Comparison of ENCODE assay signal across 8 cellular contexts in the genomic region with DNA sequence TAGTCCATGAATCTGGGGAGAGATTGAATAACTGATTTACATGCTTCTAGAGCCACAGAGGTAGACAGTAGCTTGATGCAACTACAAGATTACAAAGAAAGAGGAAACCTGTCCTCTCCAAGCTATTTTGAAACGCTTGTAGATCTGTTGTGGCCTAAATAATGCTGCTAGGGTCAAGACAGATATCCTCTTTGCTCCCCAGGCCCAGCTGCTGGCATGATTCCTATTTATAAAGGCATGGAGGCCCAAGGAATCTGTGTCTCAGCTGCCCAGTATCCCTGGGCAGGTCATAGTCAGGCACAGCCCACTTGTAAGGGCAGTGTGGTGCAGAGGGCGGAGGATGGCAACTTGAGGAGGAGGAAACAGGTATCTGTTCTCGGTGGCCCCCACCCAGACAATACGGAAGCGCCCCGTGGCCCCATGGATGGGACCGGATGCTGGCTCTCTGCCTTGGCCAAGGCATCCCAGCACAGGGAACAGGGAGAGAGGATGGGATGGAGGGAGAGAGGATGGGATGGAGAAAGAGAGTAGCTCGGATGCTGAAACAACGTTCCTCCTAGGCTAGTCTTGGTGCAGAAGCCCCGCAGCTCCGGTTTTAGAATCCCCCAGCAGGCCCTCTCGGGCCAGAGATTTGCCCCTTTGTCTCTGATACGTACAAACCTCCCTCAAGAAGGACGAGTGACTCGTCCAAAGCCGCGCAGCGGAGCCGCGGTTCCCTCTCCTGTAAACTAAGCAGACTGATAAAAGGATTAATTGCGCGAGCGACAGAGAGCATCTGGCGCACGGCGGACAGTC. TPM values are rescaled to one million over a fixed set of nuclear protein-coding genes. Genes with fewer than 3 reads are reported as not detected.
DNase-seq lines count a peak whose midpoint lies in the region; ATAC-seq, FAIRE-seq and TF ChIP-seq lines count a peak whose summit lies in the region.

No MANE protein-coding gene starts in this region.

- no peak for FAIRE-seq in urothelium cell line (lab: Jason Lieb, UNC)

- H3K36me3 Mint-ChIP-seq in Caco-2 (ENCODE audit: insufficient read depth, unreplicated experiment) = peaks cover 5% of the 10 kb centered on the region
- peaks cover 0 to 3% (median 2%) of the 10 kb centered on the region in 3 donors for H3K36me3 Mint-ChIP-seq in naive thymus-derived CD8-positive, alpha-beta T cell

- peak in 1 of 2 experiments; percentile 20 for DNase-seq in Caco-2
- DNase-seq in HL-60 (ENCODE audit: low read depth in 1 of 2, low spot score in 1 of 2) = peak; percentile 25 to 54
- peak; percentile 3 to 4 for DNase-seq in activated CD4-positive, alpha-beta T cell treated with anti-CD3 and anti-CD28 coated beads, Interleukin-2, amount 50 U/mL, for 4 hours
- no peak for DNase-seq in epithelial cell of proximal tubule (ENCODE audit: low read depth)
- peak in 6 of 10 donors; percentile 1 to 72 (median 20) for DNase-seq in naive thymus-derived CD8-positive, alpha-beta T cell
- peak; percentile 11 for DNase-seq in urothelium cell line (ENCODE audit: low spot score)
- no peak for DNase-seq in mesenteric fat pad (ENCODE audit: low spot score)

- BruUV-seq in Caco-2 (replicated peaks; lab: Mats Ljungman, UMichigan) = TSS peak; percentile 51

- peak; percentile 17 for ATAC-seq in GM19468 (IDR thresholded peaks at IDR 0.05; ENCODE audit: extremely low read depth, unreplicated experiment)
- peak; percentile 3 to 26 for ATAC-seq in naive thymus-derived CD8-positive, alpha-beta T cell

- POLR2A ChIA-PET in Caco-2 (lab: Charles Lee) = interaction anchor here (0.6 kb wide), 1 partner anchor 48 kb away, joined by 4 read pairs; no protein-coding TSS in a partner anchor
- POLR2A ChIA-PET in naive thymus-derived CD8-positive, alpha-beta T cell (lab: Charles Lee) = interaction anchor here (0.6 to 2.5 kb wide), 13 partner anchors 9 to 949 kb away, joined by 3 to 22 read pairs (median 5); partner anchors contain the start of genes TBC1D19 and ZCCHC4

- H3K4me3 Mint-ChIP-seq in Caco-2 (ENCODE audit: unreplicated experiment) = peak overlapping the region; percentile 82
- peak overlapping the region; percentile 92 to 98 (median 96) for H3K4me3 Mint-ChIP-seq in naive thymus-derived CD8-positive, alpha-beta T cell

- TF ChIP-seq CTCF in Caco-2 (IDR thresholded peaks at IDR 0.05; ENCODE audit: insufficient read depth in 1 of 2, low read depth in 1 of 2, low read length in 1 of 2, severe bottlenecking in 1 of 2, unreplicated experiment in 1 of 2) (no peak), HL-60 (IDR thresholded peaks at IDR 0.05; ENCODE audit: insufficient read depth, low read length) (no peak), epithelial cell of proximal tubule (conservative IDR thresholded peaks at IDR 0.05; ENCODE audit: low read depth, low read length) (no peak)

- H3K27me3 ChIP-seq in Caco-2 (replicated peaks; ENCODE audit: control insufficient read depth, insufficient read depth, low read length) = no peaks in the 10 kb centered on the region
- peaks cover 2% of the 10 kb centered on the region for H3K27me3 ChIP-seq in HL-60 (ENCODE audit: insufficient read depth, poor library complexity, severe bottlenecking)

- H3K27ac ChIP-seq in HL-60 (replicated peaks) = peak overlapping the region; percentile 81

- H3K4me3 ChIP-seq in Caco-2 (ENCODE audit: low read depth, low read length) (peak overlapping the region; percentile 76), HL-60 (replicated peaks; ENCODE audit: insufficient read depth, low read length) (peak overlapping the region; percentile 71), epithelial cell of proximal tubule (ENCODE audit: low read depth, low read length) (peak overlapping the region; percentile 87)

- peaks cover 2% of the 10 kb centered on the region for H3K27me3 Mint-ChIP-seq in Caco-2 (ENCODE audit: insufficient read depth, unreplicated experiment)
- no peaks in the 10 kb centered on the region for H3K27me3 Mint-ChIP-seq in naive thymus-derived CD8-positive, alpha-beta T cell

- H3K9me3 Mint-ChIP-seq in Caco-2 (ENCODE audit: unreplicated experiment) = no peaks in the 10 kb centered on the region
- H3K9me3 Mint-ChIP-seq in naive thymus-derived CD8-positive, alpha-beta T cell = peaks cover 0 to 2% (median 0%) of the 10 kb centered on the region in 9 donors

- H3K4me1 Mint-ChIP-seq in Caco-2 (ENCODE audit: low read depth, unreplicated experiment) = no peaks in the 10 kb centered on the region
- peaks cover 17 to 38% (median 25%) of the 10 kb centered on the region in 4 donors for H3K4me1 Mint-ChIP-seq in naive thymus-derived CD8-positive, alpha-beta T cell

- peak overlapping the region; percentile 94 for H3K27ac Mint-ChIP-seq in Caco-2 (ENCODE audit: unreplicated experiment)
- peak overlapping the region; percentile 94 to 99 (median 98) for H3K27ac Mint-ChIP-seq in naive thymus-derived CD8-positive, alpha-beta T cell

- no peaks in the 10 kb centered on the region for H3K4me1 ChIP-seq in Caco-2

- H3K9me3 ChIP-seq in Caco-2 = no peaks in the 10 kb centered on the region

- H3K36me3 ChIP-seq in Caco-2 (ENCODE audit: control insufficient read depth, insufficient read depth, low read length) = no peaks in the 10 kb centered on the region

- intact Hi-C loops in Caco-2 (cut with micrococcal nuclease; ENCODE audit: unreplicated experiment) = loop anchor here (5.0 to 10.0 kb wide), 2 partner anchors 51 to 468 kb away; partner anchors contain the start of gene SEL1L3

- CTCF ChIA-PET in Caco-2 (lab: Charles Lee) = no interaction called here

RNA-seq across cellular contexts. Expression of gene SMIM20, which starts 0.8 kb away (rescaled TPM):
- 18.5 and 20.1 TPM in 2 replicates for total RNA-seq in Caco-2 (2022)
- 20.2 and 31.2 TPM in 2 replicates for total RNA-seq in epithelial cell of proximal tubule
- 10 to 100 TPM; 19.4 to 20.0 TPM for total RNA-seq in naive thymus-derived CD8-positive, alpha-beta T cell
- polyA plus RNA-seq in naive thymus-derived CD8-positive, alpha-beta T cell = 10 to 100 TPM; 64.1 to 76.4 (median 65.8) TPM
- total RNA-seq in mesenteric fat pad = 25.7 TPM

RNA-seq across cellular contexts. Expression of gene SEL1L3, which starts 50.5 kb away (rescaled TPM):
- total RNA-seq in Caco-2 (2022) (15.3 and 15.7 TPM in 2 replicates), epithelial cell of proximal tubule (31.2 and 54.4 TPM in 2 replicates), mesenteric fat pad (13.7 TPM)
- 10 to 100 TPM; 52.7 to 57.2 TPM for total RNA-seq in naive thymus-derived CD8-positive, alpha-beta T cell
- polyA plus RNA-seq in naive thymus-derived CD8-positive, alpha-beta T cell = 10 to 100 TPM; 19.2 to 35.1 (median 30.4) TPM

Comparison
In these comparisons a context has a peak if more than half of its experiments do, and no peak if none do; other contexts are left out.
1. DNase-seq: peak in HL-60 (2 of 2), activated CD4-positive, alpha-beta T cell treated with anti-CD3 and anti-CD28 coated beads, Interleukin-2, amount 50 U/mL, for 4 hours (2 of 2), naive thymus-derived CD8-positive, alpha-beta T cell (6 of 10) and urothelium cell line (single experiment); none in epithelial cell of proximal tubule (single experiment) and mesenteric fat pad (single experiment).
2. Peak in every context shown above with its lines, with median percentiles within 50 percentile points of each other: H3K4me3 ChIP-seq.